Comparison of ENCODE assay signal across 11 cellular contexts in the genomic region with DNA sequence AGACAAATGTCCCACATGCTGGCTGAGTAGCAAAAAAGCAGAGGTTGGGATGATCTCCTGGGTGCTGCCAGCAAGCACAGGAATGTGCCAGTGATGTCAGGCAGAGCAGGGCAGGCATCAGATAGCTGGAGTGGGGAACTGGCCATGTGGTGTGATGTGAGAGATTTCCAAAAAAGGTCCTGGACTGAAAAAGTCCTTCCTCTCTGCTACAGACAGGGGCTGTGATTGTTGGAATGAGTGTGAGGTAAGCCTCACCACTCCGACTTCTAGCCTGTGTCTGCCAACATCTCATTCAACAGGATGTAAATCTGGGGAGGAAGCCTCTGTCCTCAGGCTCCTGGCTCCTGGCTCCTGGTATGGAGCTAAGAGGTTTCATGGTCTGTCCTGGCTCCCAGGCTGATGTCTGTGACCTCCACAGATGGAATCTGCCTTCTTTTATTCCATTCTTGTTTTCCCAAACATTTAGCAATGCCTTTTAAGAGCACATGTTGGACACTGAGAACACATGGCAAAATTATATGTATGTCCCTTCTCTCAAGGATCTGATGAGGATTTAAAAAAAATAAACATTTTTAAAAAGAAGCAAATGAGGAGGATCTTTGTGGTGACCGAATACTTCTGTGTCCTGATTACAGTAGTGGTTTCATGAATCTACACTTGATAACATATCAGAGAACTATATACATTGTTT. TPM values are rescaled to one million over a fixed set of nuclear protein-coding genes. Genes with fewer than 3 reads are reported as not detected.
DNase-seq lines count a peak whose midpoint lies in the region; ATAC-seq, FAIRE-seq and TF ChIP-seq lines count a peak whose summit lies in the region.
"Had no signal": no experiment of that assay in that cellular context is flagged by ENCODE, and none has a peak within 500 bp of the region (broad histone marks: within the 10 kb centered on the region; RNA-seq: fewer than 3 reads in every experiment).

No MANE protein-coding gene starts in this region.

- H3K4me1 ChIP-seq in HUES6 (ENCODE audit: control insufficient read depth, insufficient read depth, low read length) (peaks cover 14% of the 10 kb centered on the region; the same call in 1 of the 2 replicates), tibial artery (peaks cover 0 to 86% (median 53%) of the 10 kb centered on the region in 4 donors), gastrocnemius medialis (peaks cover 0 to 8% of the 10 kb centered on the region in 2 donors)

- H3K9me3 ChIP-seq in HUES6 (ENCODE audit: control insufficient read depth, insufficient read depth, low read depth, low read length) (no peaks in the 10 kb centered on the region), tibial artery (no peaks in the 10 kb centered on the region), gastrocnemius medialis (no peaks in the 10 kb centered on the region)

- peak overlapping the region; percentile 7 for H3K9ac ChIP-seq in HUES6 (ENCODE audit: low read length)

- DNase-seq in coronary artery (ENCODE audit: low spot score) (peak; percentile 91), kidney glomerular epithelial cell (lab: John Stamatoyannopoulos, UW) (peak; percentile 58), tibial artery (peak; percentile 61 to 90), gastrocnemius medialis (no peak), GM12892 (ENCODE audit: insufficient read length) (no peak), KG1 (lab: John Stamatoyannopoulos, UW) (no peak)
- DNase-seq: activated naive CD4-positive, alpha-beta T cell treated with Interleukin-2 at 50 U/mL for 16 hours; GF-D8; NCI-H526 treated with DMSO at 0.1 percent for 48 hours had no signal

- TF ChIP-seq POLR2A in gastrocnemius medialis (IDR thresholded peaks at IDR 0.05) = no peak
- TF ChIP-seq POLR2A in GM12892 (IDR thresholded peaks at IDR 0.05; ENCODE audit: low read depth, low read length) = no peak

- H3K36me3 ChIP-seq in HUES6 (ENCODE audit: control insufficient read depth, insufficient read depth, low read length) (no peaks in the 10 kb centered on the region), tibial artery (no peaks in the 10 kb centered on the region), gastrocnemius medialis (no peaks in the 10 kb centered on the region)

- TF ChIP-seq CTCF in coronary artery (IDR thresholded peaks at IDR 0.05) (no peak), tibial artery (IDR thresholded peaks at IDR 0.05) (no peak), gastrocnemius medialis (IDR thresholded peaks at IDR 0.05 in 4 of 5, conservative IDR thresholded peaks at IDR 0.05 in 1 of 5) (no peak)

- no peaks in the 10 kb centered on the region for H3K27me3 ChIP-seq in HUES6 (ENCODE audit: control insufficient read depth, insufficient read depth, low read length)
- no peaks in the 10 kb centered on the region for H3K27me3 ChIP-seq in tibial artery
- H3K27me3 ChIP-seq in gastrocnemius medialis = no peaks in the 10 kb centered on the region

- no peak for ATAC-seq in gastrocnemius medialis
- no peak for ATAC-seq in HG03135 (IDR thresholded peaks at IDR 0.05; ENCODE audit: unreplicated experiment)

- in situ Hi-C loops in gastrocnemius medialis (cut with MboI; ENCODE audit: low sequenced_read_pairs in 4 of 4) = no loop called here

- no peak overlapping the region for H3K4me3 ChIP-seq in HUES6 (ENCODE audit: low read depth, low read length)
- H3K4me3 ChIP-seq in coronary artery = no peak overlapping the region
- H3K4me3 ChIP-seq in tibial artery = no peak overlapping the region
- H3K4me3 ChIP-seq in gastrocnemius medialis = no peak overlapping the region

- H3K27ac ChIP-seq in HUES6 (ENCODE audit: low read depth, low read length) (no peak overlapping the region), coronary artery (peak overlapping the region; percentile 85 to 89), tibial artery (peak overlapping the region; percentile 83 to 84), gastrocnemius medialis (peak overlapping the region in 1 of 4 donors; percentile 14)

- no peak for FAIRE-seq in GM12892 (lab: Jason Lieb, UNC)

- intact Hi-C loops in tibial artery (cut with DNase I; ENCODE audit: low total_unique reads) (no loop called here), gastrocnemius medialis (cut with DNase I; ENCODE audit: low total_unique reads) (no loop called here)

RNA-seq across cellular contexts. Expression of gene STK38L, which starts 50.1 kb away (rescaled TPM):
- total RNA-seq in gastrocnemius medialis = 10 to 100 TPM; 12.9 to 20.0 (median 13.5) TPM
- 93.4 TPM for polyA plus RNA-seq in GM12892 (2012; ENCODE audit: missing spikeins)

Comparison
In these comparisons a context has a peak if more than half of its experiments do, and no peak if none do; other contexts are left out.
1. DNase-seq: peak in coronary artery (single experiment), kidney glomerular epithelial cell (single experiment) and tibial artery (2 of 2); none in gastrocnemius medialis (0 of 2), GM12892 (single experiment) and KG1 (single experiment).